ENCODE assay signal across 1 cellular context in the genomic region with DNA sequence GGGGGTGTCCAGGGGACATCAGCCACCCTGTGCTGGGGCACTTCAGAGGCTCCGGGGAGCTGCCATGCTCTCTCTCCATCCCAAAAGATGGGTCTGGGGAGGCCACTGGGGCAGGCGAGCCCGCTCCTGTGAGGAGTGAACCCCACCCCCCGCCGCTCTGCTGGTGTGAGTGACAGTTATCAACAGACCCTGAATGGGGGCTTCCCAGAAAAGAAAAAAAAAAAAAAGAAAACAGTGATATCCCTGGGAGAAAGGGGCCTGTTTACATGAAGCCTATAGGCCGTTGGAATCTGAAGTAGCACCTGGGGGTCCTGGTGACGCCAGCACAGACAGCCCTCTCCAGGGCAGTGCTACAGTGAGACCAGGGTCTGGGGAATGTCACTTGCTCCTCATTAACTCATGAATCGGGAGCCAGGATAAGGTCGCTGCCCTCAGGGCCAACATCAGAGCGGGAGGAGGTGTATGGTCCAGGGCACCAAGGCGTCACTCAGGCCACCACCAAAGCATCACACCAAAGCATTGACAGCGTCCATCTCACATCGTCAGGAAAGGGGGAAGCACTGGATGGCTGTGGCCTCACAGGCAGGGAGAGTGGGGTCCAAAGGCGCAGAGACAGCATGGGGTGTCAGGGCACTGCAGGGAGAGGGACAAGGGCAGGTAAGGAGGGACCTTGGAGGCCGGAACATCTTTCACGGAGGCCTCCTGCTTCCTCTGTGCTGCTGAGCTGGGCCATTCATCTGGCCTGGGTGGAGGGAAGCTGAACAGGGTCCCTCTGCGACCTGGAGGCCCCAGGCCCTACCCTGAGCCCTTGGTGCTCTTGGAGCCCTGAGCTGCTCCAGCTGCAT.
TF ChIP-seq lines count a peak whose summit lies in the region.

No MANE protein-coding gene starts in this region.

TF ChIP-seq in WTC11, 78 proteins besides CTCF, POLR2A, EP300 and RAD21 (continued from another document):
- TF ChIP-seq, protein P1, sequence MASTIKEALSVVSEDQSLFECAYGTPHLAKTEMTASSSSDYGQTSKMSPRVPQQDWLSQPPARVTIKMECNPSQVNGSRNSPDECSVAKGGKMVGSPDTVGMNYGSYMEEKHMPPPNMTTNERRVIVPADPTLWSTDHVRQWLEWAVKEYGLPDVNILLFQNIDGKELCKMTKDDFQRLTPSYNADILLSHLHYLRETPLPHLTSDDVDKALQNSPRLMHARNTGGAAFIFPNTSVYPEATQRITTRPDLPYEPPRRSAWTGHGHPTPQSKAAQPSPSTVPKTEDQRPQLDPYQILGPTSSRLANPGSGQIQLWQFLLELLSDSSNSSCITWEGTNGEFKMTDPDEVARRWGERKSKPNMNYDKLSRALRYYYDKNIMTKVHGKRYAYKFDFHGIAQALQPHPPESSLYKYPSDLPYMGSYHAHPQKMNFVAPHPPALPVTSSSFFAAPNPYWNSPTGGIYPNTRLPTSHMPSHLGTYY (CRISPR knock-in tag; IDR thresholded peaks at IDR 0.05) = no peak
- no peak for TF ChIP-seq OVOL2 (CRISPR knock-in tag; IDR thresholded peaks at IDR 0.05; ENCODE audit: borderline replicate concordance)
- TF ChIP-seq, protein P2, sequence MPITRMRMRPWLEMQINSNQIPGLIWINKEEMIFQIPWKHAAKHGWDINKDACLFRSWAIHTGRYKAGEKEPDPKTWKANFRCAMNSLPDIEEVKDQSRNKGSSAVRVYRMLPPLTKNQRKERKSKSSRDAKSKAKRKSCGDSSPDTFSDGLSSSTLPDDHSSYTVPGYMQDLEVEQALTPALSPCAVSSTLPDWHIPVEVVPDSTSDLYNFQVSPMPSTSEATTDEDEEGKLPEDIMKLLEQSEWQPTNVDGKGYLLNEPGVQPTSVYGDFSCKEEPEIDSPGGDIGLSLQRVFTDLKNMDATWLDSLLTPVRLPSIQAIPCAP (CRISPR knock-in tag; IDR thresholded peaks at IDR 0.05) = no peak
- TF ChIP-seq, protein P3, sequence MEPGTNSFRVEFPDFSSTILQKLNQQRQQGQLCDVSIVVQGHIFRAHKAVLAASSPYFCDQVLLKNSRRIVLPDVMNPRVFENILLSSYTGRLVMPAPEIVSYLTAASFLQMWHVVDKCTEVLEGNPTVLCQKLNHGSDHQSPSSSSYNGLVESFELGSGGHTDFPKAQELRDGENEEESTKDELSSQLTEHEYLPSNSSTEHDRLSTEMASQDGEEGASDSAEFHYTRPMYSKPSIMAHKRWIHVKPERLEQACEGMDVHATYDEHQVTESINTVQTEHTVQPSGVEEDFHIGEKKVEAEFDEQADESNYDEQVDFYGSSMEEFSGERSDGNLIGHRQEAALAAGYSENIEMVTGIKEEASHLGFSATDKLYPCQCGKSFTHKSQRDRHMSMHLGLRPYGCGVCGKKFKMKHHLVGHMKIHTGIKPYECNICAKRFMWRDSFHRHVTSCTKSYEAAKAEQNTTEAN (CRISPR knock-in tag; IDR thresholded peaks at IDR 0.05) = no peak
